29 cellular contexts compared by ENCODE assay signal in genomic region chr1:193504920-193505319, GRCh38.
"Had no signal": no experiment of that assay in that cellular context is flagged by ENCODE, and none has a peak within 500 bp of the region (broad histone marks: within the 10 kb centered on the region; RNA-seq: fewer than 3 reads in every experiment).

No MANE protein-coding gene starts in this region.

- H3K4me3 Mint-ChIP-seq: dendritic cell treated with granulocyte-macrophage colony-stimulating factor and Interleukin-4, amounts not matched to agents 40 ng/mL and 50 ng/mL, for 4 days; effector memory CD8-positive, alpha-beta T cell; endodermal cell; immature natural killer cell; naive thymus-derived CD4-positive, alpha-beta T cell; natural killer cell had no signal

- DNase-seq: colonic mucosa; cortex of kidney; effector CD8-positive, alpha-beta T cell; effector memory CD8-positive, alpha-beta T cell; endodermal cell; erythroblast; esophagus squamous epithelium; foreskin fibroblast; foreskin melanocyte; gastrocnemius medialis; glutamatergic neuron; head of caudate nucleus; heart right ventricle; hypothalamus; immature natural killer cell; islet precursor cell; kidney; kidney glomerular epithelial cell; left cardiac atrium; left ventricle myocardium superior; lower lobe of right lung; mesenchymal stem cell; midbrain; naive thymus-derived CD4-positive, alpha-beta T cell; natural killer cell had no signal

- H3K4me1 Mint-ChIP-seq: endodermal cell, immature natural killer cell, natural killer cell had no signal

- H3K27me3 Mint-ChIP-seq: dendritic cell treated with granulocyte-macrophage colony-stimulating factor and Interleukin-4, amounts not matched to agents 40 ng/mL and 50 ng/mL, for 4 days; effector memory CD8-positive, alpha-beta T cell; naive thymus-derived CD4-positive, alpha-beta T cell had no signal

- ATAC-seq: effector memory CD8-positive, alpha-beta T cell; esophagus mucosa; gastrocnemius medialis; heart right ventricle; left cardiac atrium; left lung; left ventricle myocardium superior; lower lobe of right lung; naive thymus-derived CD4-positive, alpha-beta T cell; natural killer cell had no signal

- H3K9me3 Mint-ChIP-seq: dendritic cell treated with granulocyte-macrophage colony-stimulating factor and Interleukin-4, amounts not matched to agents 40 ng/mL and 50 ng/mL, for 4 days; effector memory CD8-positive, alpha-beta T cell; endodermal cell; immature natural killer cell had no signal

- H3K36me3 Mint-ChIP-seq: natural killer cell had no signal

- FAIRE-seq: endometrium, kidney had no signal

- H3K27ac Mint-ChIP-seq: dendritic cell treated with granulocyte-macrophage colony-stimulating factor and Interleukin-4, amounts not matched to agents 40 ng/mL and 50 ng/mL, for 4 days; effector memory CD8-positive, alpha-beta T cell; endodermal cell; immature natural killer cell; naive thymus-derived CD4-positive, alpha-beta T cell; natural killer cell had no signal

- H3K9me3 ChIP-seq: colonic mucosa, esophagus squamous epithelium, gastrocnemius medialis, heart right ventricle, left lung, lower lobe of right lung had no signal
